26 cellular contexts compared by ENCODE assay signal in genomic region chr18:76895498-76895897, GRCh38.
"Had no signal": no experiment of that assay in that cellular context is flagged by ENCODE, and none has a peak within 500 bp of the region (broad histone marks: within the 10 kb centered on the region; RNA-seq: fewer than 3 reads in every experiment).

No MANE protein-coding gene starts in this region.

- ATAC-seq: activated naive CD4-positive, alpha-beta T cell treated with anti-CD3 and anti-CD28 coated beads, Interleukin-2, amount 50 U/mL, for 72 hours; activated T-cell treated with anti-CD3 and anti-CD28 coated beads, Interleukin-2, amount 50 U/mL, for 4 hours had no signal

- H3K27ac ChIP-seq: Peyer's patch, SJCRH30, SK-N-MC had no signal

- H3K4me1 ChIP-seq: Peyer's patch, SJCRH30 had no signal

- DNase-seq: activated CD4-positive, alpha-beta memory T cell treated with anti-CD3 and anti-CD28 coated beads for 36 hours; activated CD4-positive, alpha-beta T cell treated with anti-CD3 and anti-CD28 coated beads, Interleukin-2, amount 10 ng/mL, durations not matched to agents 7 days and 5 days; activated CD8-positive, alpha-beta memory T cell treated with anti-CD3 and anti-CD28 coated beads, Interleukin-2, amount 50 U/mL, for 4 hours; activated gamma-delta T cell treated with Interleukin-2 at 50 U/mL for 16 hours; activated naive CD4-positive, alpha-beta T cell treated with anti-CD3 and anti-CD28 coated beads for 36 hours; activated T-cell treated with anti-CD3 and anti-CD28 coated beads for 4 hours; activated T-cell treated with anti-CD3 and anti-CD28 coated beads, Interleukin-2, amount 50 U/mL, for 4 hours; anterior cingulate cortex; central memory CD4-positive, alpha-beta T cell; Kasumi-1; KG1; MG63; NCI-H1048; NCI-H1105 treated with DMSO at 0.1 percent for 48 hours; NCI-H1436; NCI-H1694; NCI-H1930; NCI-H2081 treated with DMSO at 0.1 percent for 48 hours; NCI-H345; NCI-H524 treated with DMSO at 0.1 percent for 48 hours; Peyer's patch; RPMI8226; SJCRH30 had no signal

- H3K27me3 ChIP-seq: MG63, Peyer's patch, SJCRH30 had no signal

- FAIRE-seq: TTC549 had no signal

- H3K9me3 ChIP-seq: MG63, Peyer's patch, SJCRH30 had no signal

- H3K4me3 ChIP-seq: MG63, Peyer's patch, SJCRH30, SK-N-MC had no signal
